In genomic region chr1:154982897-154983648, GRCh38 we compare ENCODE assay signal across 8 cellular contexts. TPM values are rescaled to one million over a fixed set of nuclear protein-coding genes. Genes with fewer than 3 reads are reported as not detected.
DNase-seq lines count a peak whose midpoint lies in the region; ATAC-seq and TF ChIP-seq lines count a peak whose summit lies in the region.

FLAD1 (plus strand) TSS chr1:154983344; CDS start chr1:154983695, 351 bp downstream.

- H3K4me1 ChIP-seq in IMR-90 (ENCODE audit: control insufficient read depth, insufficient read depth, low read length) = peaks cover 3% of the 10 kb centered on the region
- peaks cover 21% of the 10 kb centered on the region for H3K4me1 ChIP-seq in OCI-LY7 (ENCODE audit: insufficient read depth, low read length, poor library complexity, severe bottlenecking)

- H3K9me1 ChIP-seq in IMR-90 (ENCODE audit: insufficient read depth, low read length) = 0 out of 2 replicates have a peak, but pooled peaks cover 3% of the 10 kb centered on the region

- H3K9ac ChIP-seq in IMR-90 (ENCODE audit: low read depth, low read length) = peak within 1 kb of the TSS; percentile 92

- H3K4ac ChIP-seq in IMR-90 (ENCODE audit: low read depth, low read length) = peak within 1 kb of the TSS; percentile 70

- H3K14ac ChIP-seq in IMR-90 (replicated peaks; ENCODE audit: low read depth, low read length) = peak within 1 kb of the TSS; percentile 89

- peak within 1 kb of the TSS; percentile 49 for H4K91ac ChIP-seq in IMR-90 (ENCODE audit: insufficient read depth, low read depth, low read length)

- ATAC-seq in GM21529 (IDR thresholded peaks at IDR 0.05; ENCODE audit: unreplicated experiment) = peak; percentile 98
- peak; percentile 100 for ATAC-seq in IMR-90 (ENCODE audit: low read depth)

- H2BK15ac ChIP-seq in IMR-90 (ENCODE audit: low read depth, low read length) = no peak within 1 kb of the TSS; the same call in 2 of the 3 replicates

- CTCF ChIA-PET in IMR-90 (lab: Yijun Ruan, JAX) (interaction anchor here (1.8 kb wide), 1 partner anchor 12 kb away, joined by 5 read pairs; the partner anchor contains the start of gene SHC1), OCI-LY7 (lab: Charles Lee; ENCODE audit: unreplicated experiment) (interaction anchor here (1.0 to 1.3 kb wide), 3 partner anchors 27 to 79 kb away, joined by 3 to 4 read pairs (median 3); partner anchors contain the start of gene PBXIP1)

- peak within 1 kb of the TSS; percentile 57 for H2AK5ac ChIP-seq in IMR-90 (ENCODE audit: low read depth, low read length)

- DNase-seq in DMS 273 treated with DMSO at 0.1 percent for 48 hours (lab: John Stamatoyannopoulos, UW) (peak; percentile 99), IMR-90 (peak; percentile 100), OCI-LY7 (ENCODE audit: low spot score) (peak; percentile 100), epidermal melanocyte (ENCODE audit: insufficient read length, low spot score) (peak; percentile 100), midbrain (lab: John Stamatoyannopoulos, UW) (peak; percentile 98)
- DNase-seq in activated CD8-positive, alpha-beta memory T cell treated with anti-CD3 and anti-CD28 coated beads, Interleukin-2, amount 50 U/mL, for 48 hours = peak; percentile 94
- peak; percentile 94 to 95 for DNase-seq in stimulated activated CD8-positive, alpha-beta memory T cell treated with anti-CD3 and anti-CD28 coated beads, Interleukin-15, amount 100 ng/mL, for 48 hours (ENCODE audit: low read depth in 2 of 2)

- H2AFZ ChIP-seq in IMR-90 (replicated peaks; ENCODE audit: low read length, poor library complexity) (peak within 1 kb of the TSS; percentile 90), OCI-LY7 (ENCODE audit: low read length) (peak within 1 kb of the TSS; percentile 70)

- peaks cover 55% of the 10 kb centered on the region for H3K79me2 ChIP-seq in OCI-LY7 (ENCODE audit: insufficient read depth, low read depth, low read length)

- TF ChIP-seq POLR2A in IMR-90 (IDR thresholded peaks at IDR 0.05; ENCODE audit: low read depth, low read length) = no peak

- BruUV-seq in IMR-90 (replicated peaks; lab: Mats Ljungman, UMichigan) (no TSS peak), OCI-LY7 (replicated peaks; lab: Mats Ljungman, UMichigan) (no TSS peak)

- H3K36me3 ChIP-seq in IMR-90 (ENCODE audit: control insufficient read depth, insufficient read depth, low read length) = peaks cover 6% of the 10 kb centered on the region
- peaks cover 62% of the 10 kb centered on the region for H3K36me3 ChIP-seq in OCI-LY7 (ENCODE audit: insufficient read depth, low read length)

- no peaks in the 10 kb centered on the region for H3K9me2 ChIP-seq in OCI-LY7 (ENCODE audit: insufficient read depth, low read length)

- TF ChIP-seq RAD21 in IMR-90 (IDR thresholded peaks at IDR 0.05; ENCODE audit: low read length) = no peak; the same call in 1 of the 2 replicates

- H3K4me2 ChIP-seq in IMR-90 (ENCODE audit: low read depth, low read length) (peak within 1 kb of the TSS; percentile 87), OCI-LY7 (ENCODE audit: low read length) (peak within 1 kb of the TSS; percentile 90)

- dilution Hi-C loops in IMR-90 (cut with HindIII; ENCODE audit: low sequenced_read_pairs, unreplicated experiment) = no loop called here

- H3K27ac ChIP-seq in IMR-90 (ENCODE audit: insufficient read depth, low read length) (peak within 1 kb of the TSS; percentile 40), OCI-LY7 (ENCODE audit: low read depth, low read length, poor library complexity, severe bottlenecking) (peak within 1 kb of the TSS; percentile 80)

- H3K9me3 ChIP-seq in IMR-90 (ENCODE audit: control insufficient read depth, insufficient read depth, low read length) = no peaks in the 10 kb centered on the region
- H3K9me3 ChIP-seq in OCI-LY7 (ENCODE audit: low read length) = no peaks in the 10 kb centered on the region

- H3K27me3 ChIP-seq in IMR-90 (ENCODE audit: control insufficient read depth, insufficient read depth, low read length) = no peaks in the 10 kb centered on the region

- no peak within 1 kb of the TSS for H2BK20ac ChIP-seq in IMR-90 (ENCODE audit: low read depth, low read length)

- intact Hi-C loops in IMR-90 (cut with micrococcal nuclease) = no loop called here
- intact Hi-C loops in OCI-LY7 (cut with micrococcal nuclease; ENCODE audit: unreplicated experiment) = loop anchor here (1.0 to 5.0 kb wide), 4 partner anchors 8 to 79 kb away; partner anchors contain the start of gene EFNA4

- 0% methylated on average over 19 of the region's 26 CpGs; no CpG with 5 or more reads in 1 of the 2 experiments for WGBS in IMR-90 (ENCODE audit: extremely low coverage in 2 of 2, insufficient read length in 1 of 2), 2 experiments

- peak within 1 kb of the TSS; percentile 44 for H2BK5ac ChIP-seq in IMR-90 (ENCODE audit: low read depth, low read length, poor library complexity, severe bottlenecking)

- peak within 1 kb of the TSS; percentile 71 to 95 for H4K8ac ChIP-seq in IMR-90 (ENCODE audit: low read depth in 2 of 2, low read length in 2 of 2)

- H3K79me1 ChIP-seq in IMR-90 (ENCODE audit: low read depth in 1 of 2, low read length in 2 of 2) = peaks cover 13 to 47% of the 10 kb centered on the region in 2 experiments; a peak in 3 of 4 replicates

- peak within 1 kb of the TSS; percentile 88 for H2AK9ac ChIP-seq in IMR-90 (replicated peaks; ENCODE audit: low read depth, low read length, poor library complexity)

- peak within 1 kb of the TSS; percentile 74 for H4K5ac ChIP-seq in IMR-90 (ENCODE audit: low read depth, low read length)

- H3K4me3 ChIP-seq in IMR-90 (ENCODE audit: insufficient read depth, low read depth, low read length) (peak within 1 kb of the TSS; percentile 78), OCI-LY7 (ENCODE audit: low read depth, low read length, poor library complexity, severe bottlenecking) (peak within 1 kb of the TSS; percentile 77)

- no peak within 1 kb of the TSS; the same call in 1 of the 2 replicates for H3K18ac ChIP-seq in IMR-90 (ENCODE audit: low read depth, low read length)

- H4K20me1 ChIP-seq in IMR-90 (ENCODE audit: insufficient read depth, low read length) (no peaks in the 10 kb centered on the region), OCI-LY7 (ENCODE audit: insufficient read depth, low read length) (no peaks in the 10 kb centered on the region)

- peak within 1 kb of the TSS; percentile 72; the same call in 1 of the 2 replicates for H3K23ac ChIP-seq in IMR-90 (ENCODE audit: low read depth, low read length)

- TF ChIP-seq CTCF in IMR-90 (conservative IDR thresholded peaks at IDR 0.05; ENCODE audit: low read depth, low read length) (no peak), OCI-LY7 (conservative IDR thresholded peaks at IDR 0.05; ENCODE audit: low read length) (no peak)

- H2BK120ac ChIP-seq in IMR-90 (ENCODE audit: low read depth, low read length) = no peak within 1 kb of the TSS

- peak within 1 kb of the TSS; percentile 80 for H3K56ac ChIP-seq in IMR-90 (ENCODE audit: extremely low read depth, insufficient read depth, low read length)

- POLR2A ChIA-PET in IMR-90 (lab: Charles Lee; ENCODE audit: unreplicated experiment) = interaction anchor here (1.0 to 1.1 kb wide), 2 partner anchors 10 kb away, joined by 3 to 5 read pairs; no protein-coding TSS in a partner anchor
- POLR2A ChIA-PET in OCI-LY7 (lab: Charles Lee) = interaction anchor here (0.6 to 3.2 kb wide), 13 partner anchors 11 to 139 kb away, joined by 3 to 16 read pairs (median 4); partner anchors contain the start of genes PBXIP1, PYGO2 and SHC1

- in situ Hi-C loops in IMR-90 (cut with MboI; ENCODE audit: low sequenced_read_pairs) = no loop called here

TF ChIP-seq in IMR-90, 13 proteins besides CTCF, POLR2A, EP300 and RAD21:
- TF ChIP-seq FOS (IDR thresholded peaks at IDR 0.05; ENCODE audit: low read depth, low read length) = peak; percentile 74; the same call in 1 of the 2 replicates
- no peak for TF ChIP-seq SMC3 (IDR thresholded peaks at IDR 0.05; ENCODE audit: low read depth, low read length)
- peak; percentile 13; the same call in 1 of the 2 replicates for TF ChIP-seq MAZ (IDR thresholded peaks at IDR 0.05; ENCODE audit: borderline replicate concordance, low read depth, low read length)
- no peak for TF ChIP-seq NFE2L2 (IDR thresholded peaks at IDR 0.05; ENCODE audit: low read depth, low read length)
- peak; percentile 80 for TF ChIP-seq MXI1 (IDR thresholded peaks at IDR 0.05; ENCODE audit: borderline replicate concordance, low read depth, low read length)
- TF ChIP-seq USF2 (IDR thresholded peaks at IDR 0.05; ENCODE audit: low read depth, low read length) = peak; percentile 94
- TF ChIP-seq BHLHE40 (IDR thresholded peaks at IDR 0.05; ENCODE audit: low read depth, low read length) = no peak

RNA-seq across cellular contexts. Expression of gene FLAD1, which starts in this region (rescaled TPM):
- total RNA-seq in IMR-90 (2012; rRNA removed) (19.7 and 26.3 TPM in 2 replicates), OCI-LY7 (2022) (57.0 and 57.9 TPM in 2 replicates)
- polyA plus RNA-seq in IMR-90 (2012; rRNA removed) = 37.3 and 39.9 TPM in 2 replicates
- 25.2 and 28.5 TPM in 2 replicates for polyA plus RNA-seq in IMR-90 (2012; cell fraction: cytosol; rRNA removed)
- 46.1 and 80.6 TPM in 2 replicates for polyA plus RNA-seq in IMR-90 (2012; cell fraction: nucleus; rRNA removed; ENCODE audit: low replicate concordance)
- total RNA-seq in OCI-LY7 (2014; rRNA removed; shearing (Covaris generic)) = 52.7 and 55.7 TPM in 2 replicates

Comparison
In these comparisons a context has a peak if more than half of its experiments do, and no peak if none do; other contexts are left out.
1. Peak in every context shown above with its lines: DNase-seq, ATAC-seq, H3K4me3 ChIP-seq and H3K27ac ChIP-seq.